Comparison of ENCODE assay signal across 10 cellular contexts in genomic region chr6:170026272-170027110, GRCh38.
DNase-seq lines count a peak whose midpoint lies in the region; TF ChIP-seq lines count a peak whose summit lies in the region.
"Had no signal": no experiment of that assay in that cellular context is flagged by ENCODE, and none has a peak within 500 bp of the region (broad histone marks: within the 10 kb centered on the region; RNA-seq: fewer than 3 reads in every experiment).

No MANE protein-coding gene starts in this region.

- no peaks in the 10 kb centered on the region for H3K4me1 ChIP-seq in thymus (ENCODE audit: control insufficient read depth, insufficient read depth, low read length)

- H3K36me3 ChIP-seq in thymus (ENCODE audit: control insufficient read depth, insufficient read depth), result no peaks in the 10 kb centered on the region
- H3K36me3 ChIP-seq: neutrophil had no signal

- TF ChIP-seq CTCF in GM10248 (IDR thresholded peaks at IDR 0.05; ENCODE audit: control extremely low read depth, extremely low read depth, low read depth, missing control alignments), result no peak

- H3K27me3 ChIP-seq in thymus (ENCODE audit: control insufficient read depth, insufficient read depth), result peaks cover 15% of the 10 kb centered on the region

- in situ Hi-C loops in G401 (cut with HindIII; ENCODE audit: low sequenced_read_pairs), result no loop called here

- peak; percentile 72 for DNase-seq in LoVo (ENCODE audit: low spot score)
- peak; percentile 82 for DNase-seq in NCI-H345 treated with DMSO at 0.1 percent for 48 hours (lab: John Stamatoyannopoulos, UW; ENCODE audit: unreplicated experiment)
- peak; percentile 66 for DNase-seq in iPS-NIHi11 (ENCODE audit: low spot score)
- DNase-seq in GM10248 (ENCODE audit: extremely low spot score), result no peak
- no peak for DNase-seq in G401 (ENCODE audit: low spot score)
- DNase-seq in anterior cingulate cortex (lab: John Stamatoyannopoulos, UW), result no peak
- DNase-seq: cortex of kidney, T-helper 2 cell had no signal

- CTCF ChIA-PET in GM10248 (lab: Yijun Ruan, JAX), result no interaction called here

- H3K4me3 ChIP-seq in thymus (ENCODE audit: low read length), result no peak overlapping the region

- H3K27ac ChIP-seq in thymus (ENCODE audit: low read depth), result peak overlapping the region; percentile 55
- H3K27ac ChIP-seq: neutrophil had no signal

- POLR2A ChIA-PET in GM10248 (lab: Yijun Ruan, JAX), result no interaction called here

- 91% methylated on average over 25 of the region's 25 CpGs for WGBS in thymus

- H3K9me3 ChIP-seq in thymus (ENCODE audit: control insufficient read depth), result no peaks in the 10 kb centered on the region
- H3K9me3 ChIP-seq: neutrophil had no signal

Comparison
In these comparisons a context has a peak if more than half of its experiments do, and no peak if none do; other contexts are left out.
1. DNase-seq: peak in LoVo (single experiment), NCI-H345 treated with DMSO at 0.1 percent for 48 hours (single experiment) and iPS-NIHi11 (single experiment); none in GM10248 (single experiment), G401 (single experiment) and anterior cingulate cortex (0 of 58).